Comparison of ENCODE assay signal across 25 cellular contexts in genomic region chr10:111004016-111004415, GRCh38.
DNase-seq lines count a peak whose midpoint lies in the region; ATAC-seq and TF ChIP-seq lines count a peak whose summit lies in the region.
"Had no signal": no experiment of that assay in that cellular context is flagged by ENCODE, and none has a peak within 500 bp of the region (broad histone marks: within the 10 kb centered on the region; RNA-seq: fewer than 3 reads in every experiment).

No MANE protein-coding gene starts in this region.

- H3K27me3 ChIP-seq in cardiac muscle cell, result no peaks in the 10 kb centered on the region
- H3K27me3 ChIP-seq in PC-3 (ENCODE audit: low read length), result no peaks in the 10 kb centered on the region
- H3K27me3 ChIP-seq: BE2C, SJSA1 had no signal

- CTCF ChIA-PET in activated CD4-positive, alpha-beta T cell treated with anti-CD3 and anti-CD28 coated beads for 36 hours (lab: Charles Lee), result interaction anchor here (1.4 to 1.8 kb wide), 2 partner anchors 11 to 258 kb away, joined by 3 to 4 read pairs; no protein-coding TSS in a partner anchor
- CTCF ChIA-PET in PC-3 (lab: Charles Lee), result no interaction called here

- H3K27me3 Mint-ChIP-seq in activated CD4-positive, alpha-beta T cell treated with anti-CD3 and anti-CD28 coated beads for 36 hours, result no peaks in the 10 kb centered on the region
- H3K27me3 Mint-ChIP-seq: CD8-positive, alpha-beta memory T cell had no signal

- H3K4me2 ChIP-seq in PC-3 (ENCODE audit: low read length), result no peak overlapping the region

- BruUV-seq in PC-3 (replicated peaks; lab: Mats Ljungman, UMichigan), result no TSS peak

- peak overlapping the region; percentile 1 for H3K27ac ChIP-seq in cardiac muscle cell
- no peak overlapping the region for H3K27ac ChIP-seq in PC-3 (ENCODE audit: low read length)
- H3K27ac ChIP-seq: SJSA1 had no signal

- no peak for TF ChIP-seq CTCF in cardiac muscle cell (IDR thresholded peaks at IDR 0.05; ENCODE audit: low read depth, low read length)
- TF ChIP-seq CTCF in PC-3 (conservative IDR thresholded peaks at IDR 0.05; ENCODE audit: low read depth, low read length), result no peak

- H4K20me1 ChIP-seq in PC-3 (ENCODE audit: low read length), result no peaks in the 10 kb centered on the region

- no peaks in the 10 kb centered on the region for H3K9me2 ChIP-seq in PC-3 (replicated peaks; ENCODE audit: low read length)

- no peaks in the 10 kb centered on the region for H3K79me2 ChIP-seq in PC-3 (ENCODE audit: low read length)

- no peaks in the 10 kb centered on the region for H3K4me1 ChIP-seq in cardiac muscle cell (ENCODE audit: low read depth)
- H3K4me1 ChIP-seq in PC-3 (ENCODE audit: insufficient read depth, low read length), result peaks cover 23% of the 10 kb centered on the region
- H3K4me1 ChIP-seq: BE2C, SJSA1 had no signal

- H3K4me3 ChIP-seq in cardiac muscle cell (no peak overlapping the region), PC-3 (ENCODE audit: low read length) (no peak overlapping the region)
- H3K4me3 ChIP-seq: SJSA1 had no signal

- no peaks in the 10 kb centered on the region for H3K9me3 ChIP-seq in cardiac muscle cell (ENCODE audit: low read depth)
- H3K9me3 ChIP-seq in PC-3 (ENCODE audit: low read length), result no peaks in the 10 kb centered on the region
- H3K9me3 ChIP-seq: BE2C, SJSA1 had no signal

- peaks cover 13% of the 10 kb centered on the region for H3K36me3 ChIP-seq in cardiac muscle cell
- H3K36me3 ChIP-seq in PC-3 (ENCODE audit: low read depth, low read length), result peaks cover 3% of the 10 kb centered on the region; the same call in 1 of the 2 replicates

- no peak overlapping the region for H3K4me3 Mint-ChIP-seq in activated CD4-positive, alpha-beta T cell treated with anti-CD3 and anti-CD28 coated beads for 36 hours
- H3K4me3 Mint-ChIP-seq: CD14-positive monocyte; CD8-positive, alpha-beta memory T cell had no signal

- no peaks in the 10 kb centered on the region for H3K9me3 Mint-ChIP-seq in activated CD4-positive, alpha-beta T cell treated with anti-CD3 and anti-CD28 coated beads for 36 hours (ENCODE audit: low read depth)
- H3K9me3 Mint-ChIP-seq: CD14-positive monocyte; CD8-positive, alpha-beta memory T cell had no signal

- H3K27ac Mint-ChIP-seq in activated CD4-positive, alpha-beta T cell treated with anti-CD3 and anti-CD28 coated beads for 36 hours, result no peak overlapping the region

- DNase-seq in activated CD4-positive, alpha-beta T cell treated with anti-CD3 and anti-CD28 coated beads for 36 hours, result peak; percentile 23
- DNase-seq in activated CD4-positive, alpha-beta T cell treated with anti-CD3 and anti-CD28 coated beads, Interleukin-2, amount 50 U/mL, for 1 hour, result no peak
- DNase-seq in cardiac muscle cell (ENCODE audit: low read depth in 1 of 2, low spot score in 1 of 2) (no peak), Right ventricle myocardium superior (no peak), PC-3 (no peak), kidney tubule cell (ENCODE audit: low spot score) (peak; percentile 17), NCI-H748 treated with DMSO at 0.1 percent for 48 hours (lab: John Stamatoyannopoulos, UW) (no peak), NCI-H510A (lab: John Stamatoyannopoulos, UW) (no peak)
- DNase-seq: 8988T; ACHN; BE2C; CD8-positive, alpha-beta memory T cell; DMS 273 treated with DMSO at 0.1 percent for 48 hours; DMS79 treated with DMSO at 0.1 percent for 48 hours; Karpas-422; NCI-H1092 treated with DMSO at 0.1 percent for 48 hours; NCI-H1436; NCI-H187; NCI-H2171 treated with DMSO at 0.1 percent for 48 hours; NCI-H345; NCI-H524; NCI-H774 had no signal

- POLR2A ChIA-PET in activated CD4-positive, alpha-beta T cell treated with anti-CD3 and anti-CD28 coated beads for 36 hours (lab: Charles Lee), result no interaction called here
- POLR2A ChIA-PET in PC-3 (lab: Charles Lee; ENCODE audit: unreplicated experiment), result no interaction called here

- H3F3A ChIP-seq in PC-3 (ENCODE audit: low read length, unreplicated experiment), result no peaks in the 10 kb centered on the region

- intact Hi-C loops in activated CD4-positive, alpha-beta T cell treated with anti-CD3 and anti-CD28 coated beads for 36 hours (cut with DNase I, micrococcal nuclease), result no loop called here
- intact Hi-C loops in Right ventricle myocardium superior (cut with DNase I) (no loop called here), PC-3 (cut with micrococcal nuclease) (loop anchor here (5.0 kb wide), 1 partner anchor 87 kb away; the partner anchor contains the start of genes BBIP1 and SHOC2)

- no peak overlapping the region for H2AFZ ChIP-seq in PC-3 (ENCODE audit: low read length)

- peaks cover 20% of the 10 kb centered on the region for H3K36me3 Mint-ChIP-seq in activated CD4-positive, alpha-beta T cell treated with anti-CD3 and anti-CD28 coated beads for 36 hours (ENCODE audit: low read depth)

- H3K4me1 Mint-ChIP-seq in activated CD4-positive, alpha-beta T cell treated with anti-CD3 and anti-CD28 coated beads for 36 hours, result peaks cover 3% of the 10 kb centered on the region
- H3K4me1 Mint-ChIP-seq: CD14-positive monocyte had no signal

- no peak overlapping the region for H3K9ac ChIP-seq in PC-3 (ENCODE audit: low read length)

- ATAC-seq in activated CD4-positive, alpha-beta T cell treated with anti-CD3 and anti-CD28 coated beads for 36 hours, result peak; percentile 96
- ATAC-seq in Right ventricle myocardium superior (ENCODE audit: poor library complexity), result no peak
- peak; percentile 35; the same call in 1 of the 2 replicates for ATAC-seq in PC-3
- ATAC-seq: Right ventricle myocardium inferior had no signal

Comparison
In these comparisons a context has a peak if more than half of its experiments do, and no peak if none do; other contexts are left out.
1. DNase-seq: peak in activated CD4-positive, alpha-beta T cell treated with anti-CD3 and anti-CD28 coated beads for 36 hours (single experiment) and kidney tubule cell (single experiment); none in activated CD4-positive, alpha-beta T cell treated with anti-CD3 and anti-CD28 coated beads, Interleukin-2, amount 50 U/mL, for 1 hour (single experiment), cardiac muscle cell (0 of 2), Right ventricle myocardium superior (single experiment), PC-3 (single experiment), NCI-H748 treated with DMSO at 0.1 percent for 48 hours (single experiment) and NCI-H510A (single experiment).